ENCODE assay signal across 8 cellular contexts in the genomic region with DNA sequence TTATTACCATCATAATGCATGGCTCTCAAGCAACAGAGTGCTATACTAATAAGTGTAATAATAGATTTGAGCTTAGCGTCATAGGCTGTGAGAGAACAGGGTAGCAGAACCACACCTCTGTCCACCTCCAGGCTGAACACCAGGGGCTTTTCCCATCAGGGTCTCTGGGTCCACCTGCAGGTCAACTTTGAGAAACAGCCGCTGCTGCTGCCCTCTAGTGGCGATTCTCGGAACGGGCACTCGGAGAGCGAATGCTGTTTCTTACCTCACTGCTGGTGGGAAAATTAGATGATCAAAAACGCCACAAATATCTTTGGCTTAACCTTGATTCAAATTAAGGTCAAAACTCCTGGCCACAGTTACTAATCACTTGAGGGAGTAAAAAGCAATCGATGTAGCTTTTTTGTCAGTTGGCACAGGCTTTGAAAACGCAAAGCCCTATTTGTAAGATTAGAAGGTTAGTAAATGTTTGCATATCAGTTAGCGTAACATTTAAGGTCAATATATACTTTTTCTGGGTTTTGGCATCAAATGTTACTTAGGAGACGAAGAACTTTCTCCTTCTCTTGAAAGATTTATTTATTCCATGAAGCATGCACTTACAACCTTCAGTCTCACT.
DNase-seq lines count a peak whose midpoint lies in the region; ATAC-seq and TF ChIP-seq lines count a peak whose summit lies in the region.

No MANE protein-coding gene starts in this region.

- peaks cover 71% of the 10 kb centered on the region for H3K27me3 Mint-ChIP-seq in progenitor cell of endocrine pancreas

- TF ChIP-seq CTCF in HFF-Myc (IDR thresholded peaks at IDR 0.05; ENCODE audit: low read depth, low read length, missing control alignments): peak; percentile 81
- peak; percentile 68 for TF ChIP-seq CTCF in foreskin fibroblast (IDR thresholded peaks at IDR 0.05; ENCODE audit: low read depth, low read length)
- peak; percentile 92 for TF ChIP-seq CTCF in progenitor cell of endocrine pancreas (IDR thresholded peaks at IDR 0.05; ENCODE audit: unreplicated experiment)

- ATAC-seq in HG03565 (IDR thresholded peaks at IDR 0.05; ENCODE audit: unreplicated experiment): no peak

- DNase-seq in NCI-H146 (lab: John Stamatoyannopoulos, UW): peak; percentile 51
- DNase-seq in NCI-H146 treated with DMSO at 0.1 percent for 48 hours (lab: John Stamatoyannopoulos, UW; ENCODE audit: unreplicated experiment): no peak
- no peak for DNase-seq in HFF-Myc (ENCODE audit: extremely low read depth, low read depth)
- DNase-seq in NCI-H774 (lab: John Stamatoyannopoulos, UW): peak; percentile 28
- DNase-seq in activated T-cell treated with anti-CD3 and anti-CD28 coated beads for 48 hours (ENCODE audit: low read depth): peak; percentile 56
- DNase-seq in foreskin fibroblast: peak in 1 of 2 donors; percentile 6
- DNase-seq in progenitor cell of endocrine pancreas (ENCODE audit: low spot score, unreplicated experiment): peak; percentile 60

- H3K4me3 Mint-ChIP-seq in progenitor cell of endocrine pancreas (ENCODE audit: low read depth): no peak overlapping the region

- H3K4me1 Mint-ChIP-seq in progenitor cell of endocrine pancreas (ENCODE audit: low read depth): peaks cover 9% of the 10 kb centered on the region

- H3K27ac Mint-ChIP-seq in progenitor cell of endocrine pancreas: no peak overlapping the region

- no peaks in the 10 kb centered on the region for H3K36me3 Mint-ChIP-seq in progenitor cell of endocrine pancreas (ENCODE audit: insufficient read depth)

- H3K4me3 ChIP-seq in HFF-Myc (replicated peaks; ENCODE audit: low read depth, low read length): no peak overlapping the region
- no peak overlapping the region for H3K4me3 ChIP-seq in foreskin fibroblast (ENCODE audit: low read depth in 1 of 2, low read length in 2 of 2)

- H3K9me3 Mint-ChIP-seq in progenitor cell of endocrine pancreas (ENCODE audit: low read depth): peaks cover 13% of the 10 kb centered on the region

Comparison
In these comparisons a context has a peak if more than half of its experiments do, and no peak if none do; other contexts are left out.
1. DNase-seq: peak in NCI-H146 (single experiment), NCI-H774 (single experiment), activated T-cell treated with anti-CD3 and anti-CD28 coated beads for 48 hours (single experiment) and progenitor cell of endocrine pancreas (single experiment); none in NCI-H146 treated with DMSO at 0.1 percent for 48 hours (single experiment) and HFF-Myc (single experiment).
2. Peak in every context shown above with its lines, with median percentiles within 50 percentile points of each other: CTCF ChIP-seq.